Comparison of ENCODE assay signal across 8 cellular contexts in the genomic region with DNA sequence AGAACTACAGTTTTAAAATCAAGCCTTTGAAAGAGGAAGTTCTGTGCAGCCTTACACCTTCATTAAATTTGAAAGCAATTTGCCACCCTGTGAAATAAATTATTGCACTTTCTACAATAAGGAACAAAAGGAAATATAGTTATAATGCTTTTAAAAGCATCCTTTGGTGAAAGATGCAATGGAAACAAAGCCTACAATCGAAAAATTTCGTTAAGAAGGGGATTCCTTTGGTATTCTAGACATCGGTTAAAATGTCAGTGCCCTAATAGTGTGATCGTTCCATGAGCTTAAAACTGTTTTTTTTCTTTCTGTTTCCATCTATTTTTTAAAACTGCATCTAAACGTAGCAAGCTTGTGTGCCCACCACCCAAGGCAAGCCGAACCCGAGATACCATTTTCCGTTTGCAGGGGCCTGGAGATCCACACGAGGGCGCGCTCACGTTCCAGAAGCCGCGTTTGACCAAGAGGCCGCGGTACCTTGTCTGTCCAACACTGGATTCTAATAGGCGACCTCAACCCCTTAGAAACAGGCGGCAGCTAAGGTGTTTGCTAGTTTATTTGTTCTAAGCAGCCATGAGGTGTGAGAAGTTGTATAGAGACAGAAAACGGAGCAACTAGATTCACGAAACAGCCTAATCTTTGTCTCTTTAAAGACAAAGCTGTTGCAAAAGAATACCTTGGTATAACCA. TPM values are rescaled to one million over a fixed set of nuclear protein-coding genes. Genes with fewer than 3 reads are reported as not detected.
A peak's percentile ranks its signal among the peaks of the same experiment; 100 is the strongest.
DNase-seq lines count a peak whose midpoint lies in the region; ATAC-seq, FAIRE-seq and TF ChIP-seq lines count a peak whose summit lies in the region.

No MANE protein-coding gene starts in this region.

- H2BK120ac ChIP-seq in trophoblast cell (ENCODE audit: insufficient read depth, low read length, poor library complexity): no peak overlapping the region

- no peaks in the 10 kb centered on the region for H3K9me3 ChIP-seq in A549
- peaks cover 14% of the 10 kb centered on the region for H3K9me3 ChIP-seq in trophoblast cell (ENCODE audit: insufficient read depth, low read depth, low read length)

- H2BK12ac ChIP-seq in trophoblast cell (ENCODE audit: low read length): no peak overlapping the region

- WGBS in A549 (ENCODE audit: missing lambda C conversion rate): 18% methylated on average over 20 of the region's 20 CpGs
- no CpG with 5 or more reads among the region's 20 CpGs for WGBS in trophoblast cell (ENCODE audit: extremely low coverage, insufficient coverage, insufficient read length)

- H4K91ac ChIP-seq in trophoblast cell (ENCODE audit: low read depth, low read length): no peak overlapping the region

- H2BK5ac ChIP-seq in trophoblast cell (ENCODE audit: low read depth, low read length, poor library complexity): no peak overlapping the region

- H3K4me2 ChIP-seq in A549 (peak overlapping the region; percentile 58), trophoblast cell (ENCODE audit: low read length) (no peak overlapping the region)

- H3K79me1 ChIP-seq in trophoblast cell (ENCODE audit: low read length): no peaks in the 10 kb centered on the region

- FAIRE-seq in A549 (lab: Jason Lieb, UNC) (no peak), H54 (lab: Jason Lieb, UNC) (no peak)

- DNase-seq in A549 (ENCODE audit: low read depth in 1 of 2, low spot score in 1 of 2) (peak; percentile 68 to 76), NCI-H226 (peak; percentile 3), cerebellar cortex (ENCODE audit: low spot score) (peak; percentile 50), trophoblast cell (peak; percentile 27 to 56), H54 (ENCODE audit: insufficient read length, low spot score) (no peak), putamen (ENCODE audit: low spot score) (no peak)

- no peak overlapping the region for H3K23ac ChIP-seq in trophoblast cell (ENCODE audit: low read length)

- H3K79me2 ChIP-seq in trophoblast cell (ENCODE audit: control insufficient read depth, insufficient read depth, low read length, poor library complexity): no peaks in the 10 kb centered on the region

- no peak overlapping the region for H4K8ac ChIP-seq in trophoblast cell (ENCODE audit: low read depth, low read length)

- CTCF ChIA-PET in A549 (lab: Yijun Ruan, JAX): interaction anchor here (0.7 to 3.7 kb wide), 26 partner anchors 9 to 1641 kb away, joined by 3 to 36 read pairs (median 4); a partner anchor contains a TSS

- no peak overlapping the region for H3K18ac ChIP-seq in trophoblast cell (ENCODE audit: low read length)

- no peak overlapping the region for H3K9ac ChIP-seq in trophoblast cell (ENCODE audit: low read length)

- ATAC-seq in A549: peak; percentile 12 to 67; a peak in 4 of 6 replicates
- no peak for ATAC-seq in HG02970 (IDR thresholded peaks at IDR 0.05; ENCODE audit: low FRiP score, unreplicated experiment)

- TF ChIP-seq CTCF in A549 (IDR thresholded peaks at IDR 0.05) (peak; percentile 82), GM12873 (IDR thresholded peaks at IDR 0.05; ENCODE audit: insufficient read depth, low read depth, low read length, missing control alignments) (peak; percentile 68)

- no peaks in the 10 kb centered on the region for H3K36me3 ChIP-seq in trophoblast cell (ENCODE audit: control insufficient read depth in 1 of 2, insufficient read depth in 2 of 2, low read length in 2 of 2)

- peaks cover 77% of the 10 kb centered on the region for H3K27me3 ChIP-seq in trophoblast cell (ENCODE audit: insufficient read depth, low read length)

- TF ChIP-seq RAD21 in A549 (conservative IDR thresholded peaks at IDR 0.05 in 1 of 2, IDR thresholded peaks at IDR 0.05 in 1 of 2): peak; percentile 37; a peak in 3 of 5 replicates

- no peak overlapping the region for H4K12ac ChIP-seq in trophoblast cell (ENCODE audit: low read depth, low read length)

- TF ChIP-seq EP300 in A549 (IDR thresholded peaks at IDR 0.05): no peak

- no peak overlapping the region for H3K4ac ChIP-seq in trophoblast cell (ENCODE audit: low read depth, low read length)

- H3K14ac ChIP-seq in trophoblast cell (ENCODE audit: low read length): no peak overlapping the region

- H3K4me1 ChIP-seq in A549 (peaks cover 9% of the 10 kb centered on the region), trophoblast cell (ENCODE audit: control insufficient read depth in 1 of 2, insufficient read depth in 2 of 2, low read length in 2 of 2) (peaks cover 7% of the 10 kb centered on the region in 2 experiments)

- POLR2A ChIA-PET in A549 (lab: Yijun Ruan, JAX): no interaction called here

- no peak overlapping the region for H3K27ac ChIP-seq in A549
- no peak overlapping the region for H3K27ac ChIP-seq in trophoblast cell (ENCODE audit: low read depth, low read length)

- no peak overlapping the region for H2AFZ ChIP-seq in trophoblast cell (ENCODE audit: insufficient read depth, low read length, poor library complexity)

- TF ChIP-seq POLR2A in A549 (IDR thresholded peaks at IDR 0.05; ENCODE audit: low read length): no peak
- TF ChIP-seq POLR2A in H54 (IDR thresholded peaks at IDR 0.05; ENCODE audit: low read depth, low read length): no peak

- H3K4me3 ChIP-seq in A549 (no peak overlapping the region), trophoblast cell (ENCODE audit: low read depth, low read length) (no peak overlapping the region)

- H2AK5ac ChIP-seq in trophoblast cell (ENCODE audit: low read length): no peak overlapping the region

TF ChIP-seq in A549, 52 proteins besides CTCF, POLR2A, EP300 and RAD21:
- TF ChIP-seq, protein P1, sequence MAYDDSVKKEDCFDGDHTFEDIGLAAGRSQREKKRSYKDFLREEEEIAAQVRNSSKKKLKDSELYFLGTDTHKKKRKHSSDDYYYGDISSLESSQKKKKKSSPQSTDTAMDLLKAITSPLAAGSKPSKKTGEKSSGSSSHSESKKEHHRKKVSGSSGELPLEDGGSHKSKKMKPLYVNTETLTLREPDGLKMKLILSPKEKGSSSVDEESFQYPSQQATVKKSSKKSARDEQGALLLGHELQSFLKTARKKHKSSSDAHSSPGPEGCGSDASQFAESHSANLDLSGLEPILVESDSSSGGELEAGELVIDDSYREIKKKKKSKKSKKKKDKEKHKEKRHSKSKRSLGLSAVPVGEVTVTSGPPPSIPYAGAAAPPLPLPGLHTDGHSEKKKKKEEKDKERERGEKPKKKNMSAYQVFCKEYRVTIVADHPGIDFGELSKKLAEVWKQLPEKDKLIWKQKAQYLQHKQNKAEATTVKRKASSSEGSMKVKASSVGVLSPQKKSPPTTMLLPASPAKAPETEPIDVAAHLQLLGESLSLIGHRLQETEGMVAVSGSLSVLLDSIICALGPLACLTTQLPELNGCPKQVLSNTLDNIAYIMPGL (CRISPR knock-in tag; IDR thresholded peaks at IDR 0.05; ENCODE audit: borderline replicate concordance): no peak
- TF ChIP-seq, protein P2, sequence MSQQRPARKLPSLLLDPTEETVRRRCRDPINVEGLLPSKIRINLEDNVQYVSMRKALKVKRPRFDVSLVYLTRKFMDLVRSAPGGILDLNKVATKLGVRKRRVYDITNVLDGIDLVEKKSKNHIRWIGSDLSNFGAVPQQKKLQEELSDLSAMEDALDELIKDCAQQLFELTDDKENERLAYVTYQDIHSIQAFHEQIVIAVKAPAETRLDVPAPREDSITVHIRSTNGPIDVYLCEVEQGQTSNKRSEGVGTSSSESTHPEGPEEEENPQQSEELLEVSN (IDR thresholded peaks at IDR 0.05; ENCODE audit: borderline replicate concordance, low read depth): no peak
- TF ChIP-seq SMC3 (IDR thresholded peaks at IDR 0.05): peak; percentile 41; the same call in 1 of the 3 replicates
- no peak for TF ChIP-seq SREBF2 (IDR thresholded peaks at IDR 0.05)

RNA-seq across cellular contexts. Expression of a gene that starts 4.0 kb away (rescaled TPM):
- 2.6 and 2.9 TPM in 2 replicates for polyA plus RNA-seq in A549 (2011; rRNA removed)
- 3.0 and 3.9 TPM in 2 replicates for polyA plus RNA-seq in A549 (2012; cell fraction: cytosol; rRNA removed)
- 3.3 and 3.5 TPM in 2 replicates for polyA plus RNA-seq in A549 (2012; cell fraction: nucleus; rRNA removed)
- polyA plus RNA-seq in A549 (2017; fragmentation: RNase III; extraction: RNeasy Plus Mini Kit Qiagen cat#74134 plus additional on column Dnase treatment): 3.7 to 4.9 TPM (median 4.8 TPM) in 3 replicates
- 0.92 and 1.0 TPM in 2 replicates for polyA minus RNA-seq in A549 (2011; rRNA and poly(A)+ RNA removed)
- 2.7 and 3.3 TPM in 2 replicates for polyA plus RNA-seq in trophoblast cell (2013)

RNA-seq across cellular contexts. Expression of a gene that starts 5.5 kb away (rescaled TPM):
- polyA plus RNA-seq in A549 (2011; rRNA removed): 4.6 and 4.8 TPM in 2 replicates
- 1.8 and 2.3 TPM in 2 replicates for polyA plus RNA-seq in A549 (2012; cell fraction: cytosol; rRNA removed)
- 3.6 and 6.3 TPM in 2 replicates for polyA plus RNA-seq in A549 (2012; cell fraction: nucleus; rRNA removed)
- polyA plus RNA-seq in A549 (2017; fragmentation: RNase III; extraction: RNeasy Plus Mini Kit Qiagen cat#74134 plus additional on column Dnase treatment): 3.7 to 5.4 TPM (median 4.3 TPM) in 3 replicates
- polyA minus RNA-seq in A549 (2011; rRNA and poly(A)+ RNA removed): 1.2 and 1.9 TPM in 2 replicates
- polyA plus RNA-seq in trophoblast cell (2013): 1.4 and 1.6 TPM in 2 replicates

RNA-seq across cellular contexts. Expression of a gene that starts 11.4 kb away (rescaled TPM):
- 0.34 and 0.45 TPM in 2 replicates for polyA plus RNA-seq in A549 (2011; rRNA removed)
- 0.30 and 0.47 TPM in 2 replicates for polyA plus RNA-seq in A549 (2012; cell fraction: cytosol; rRNA removed)
- 8.3 and 8.7 TPM in 2 replicates for polyA plus RNA-seq in A549 (2012; cell fraction: nucleus; rRNA removed)
- 0.94 to 1.7 TPM (median 1.0 TPM) in 3 replicates for polyA plus RNA-seq in A549 (2017; fragmentation: RNase III; extraction: RNeasy Plus Mini Kit Qiagen cat#74134 plus additional on column Dnase treatment)
- not detected in 2 replicates for polyA minus RNA-seq in A549 (2011; rRNA and poly(A)+ RNA removed)
- polyA plus RNA-seq in trophoblast cell (2013): 0.23 and 0.49 TPM in 2 replicates

RNA-seq across cellular contexts. Expression of a gene that starts 11.5 kb away (rescaled TPM):
- not detected in 2 replicates for polyA plus RNA-seq in A549 (2011; rRNA removed)
- not detected in 2 replicates for polyA plus RNA-seq in A549 (2012; cell fraction: cytosol; rRNA removed)
- not detected in 2 replicates for polyA plus RNA-seq in A549 (2012; cell fraction: nucleus; rRNA removed)
- polyA plus RNA-seq in A549 (2017; fragmentation: RNase III; extraction: RNeasy Plus Mini Kit Qiagen cat#74134 plus additional on column Dnase treatment): not detected in 3 replicates
- polyA minus RNA-seq in A549 (2011; rRNA and poly(A)+ RNA removed): not detected in 2 replicates
- polyA plus RNA-seq in trophoblast cell (2013): 0.06 and 0.07 TPM in 2 replicates

RNA-seq across cellular contexts. Expression of a gene that starts 18.4 kb away (rescaled TPM):
- polyA plus RNA-seq in A549 (2011; rRNA removed): 6.4 and 8.5 TPM in 2 replicates
- 2.3 and 3.0 TPM in 2 replicates for polyA plus RNA-seq in A549 (2012; cell fraction: cytosol; rRNA removed)
- 1.7 and 1.8 TPM in 2 replicates for polyA plus RNA-seq in A549 (2012; cell fraction: nucleus; rRNA removed)
- 3.5 to 3.9 TPM (median 3.8 TPM) in 3 replicates for polyA plus RNA-seq in A549 (2017; fragmentation: RNase III; extraction: RNeasy Plus Mini Kit Qiagen cat#74134 plus additional on column Dnase treatment)
- 0.97 and 2.5 TPM in 2 replicates for polyA minus RNA-seq in A549 (2011; rRNA and poly(A)+ RNA removed)
- 0.06 and 0.08 TPM in 2 replicates for polyA plus RNA-seq in trophoblast cell (2013)

Comparison
In these comparisons a context has a peak if more than half of its experiments do, and no peak if none do; other contexts are left out.
1. DNase-seq: peak in A549 (2 of 2), NCI-H226 (single experiment), cerebellar cortex (single experiment) and trophoblast cell (2 of 2); none in H54 (single experiment) and putamen (single experiment).